In the genomic region with DNA sequence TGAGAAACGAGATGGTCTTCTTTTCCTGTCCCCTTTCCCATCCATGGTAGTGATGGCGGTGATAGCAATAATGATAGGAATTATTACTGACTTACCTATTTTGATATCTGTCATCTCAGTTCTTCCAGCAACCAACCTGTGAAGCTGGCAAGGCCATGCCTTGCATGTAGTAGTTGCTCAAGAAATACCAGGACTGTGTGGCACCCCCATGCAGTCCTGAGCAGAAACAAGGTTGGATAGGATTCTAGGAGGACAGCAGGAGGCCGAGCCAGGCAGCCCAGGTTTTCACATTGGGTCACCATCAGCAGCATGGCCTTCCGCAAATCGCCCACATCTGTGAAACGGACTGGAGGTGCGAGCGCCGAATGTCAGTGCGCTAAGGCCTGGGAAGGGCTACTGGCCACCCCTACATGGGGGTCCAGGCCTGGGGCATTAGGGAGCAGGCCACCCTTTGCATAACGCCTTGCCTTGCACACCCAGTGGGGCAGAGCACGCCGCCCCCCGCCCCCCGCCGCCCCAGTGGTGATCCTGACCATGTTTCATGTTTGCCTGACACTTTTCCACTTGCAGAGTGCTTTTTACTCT, we compare ENCODE assay signal across 2 cellular contexts.
A peak's percentile ranks its signal among the peaks of the same experiment; 100 is the strongest.
TF ChIP-seq lines count a peak whose summit lies in the region.

No MANE protein-coding gene starts in this region.

TF ChIP-seq in IMR-90, 13 proteins besides CTCF, POLR2A, EP300 and RAD21:
- no peak for TF ChIP-seq CHD1 (IDR thresholded peaks at IDR 0.05; ENCODE audit: low read depth, low read length)
- TF ChIP-seq, protein P1, sequence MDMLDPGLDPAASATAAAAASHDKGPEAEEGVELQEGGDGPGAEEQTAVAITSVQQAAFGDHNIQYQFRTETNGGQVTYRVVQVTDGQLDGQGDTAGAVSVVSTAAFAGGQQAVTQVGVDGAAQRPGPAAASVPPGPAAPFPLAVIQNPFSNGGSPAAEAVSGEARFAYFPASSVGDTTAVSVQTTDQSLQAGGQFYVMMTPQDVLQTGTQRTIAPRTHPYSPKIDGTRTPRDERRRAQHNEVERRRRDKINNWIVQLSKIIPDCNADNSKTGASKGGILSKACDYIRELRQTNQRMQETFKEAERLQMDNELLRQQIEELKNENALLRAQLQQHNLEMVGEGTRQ (IDR thresholded peaks at IDR 0.05; ENCODE audit: low read depth, low read length), result no peak
TF ChIP-seq in IMR-90: peak in this region for 0.

TF ChIP-seq in HepG2, 621 proteins besides CTCF, POLR2A, EP300 and RAD21:
- TF ChIP-seq ZNF768 (CRISPR knock-in tag; IDR thresholded peaks at IDR 0.05) (0 out of 2 replicates have a peak, but pooled peaks have one; percentile 8), ZBTB38 (CRISPR knock-in tag; IDR thresholded peaks at IDR 0.05) (no peak), RBFOX2 (IDR thresholded peaks at IDR 0.05; ENCODE audit: low read depth, low read length) (peak; percentile 32; the same call in 1 of the 2 replicates), ZNF33B (CRISPR knock-in tag; IDR thresholded peaks at IDR 0.05) (no peak), NCOA2 (CRISPR knock-in tag; IDR thresholded peaks at IDR 0.05) (no peak)
- TF ChIP-seq, protein P2, sequence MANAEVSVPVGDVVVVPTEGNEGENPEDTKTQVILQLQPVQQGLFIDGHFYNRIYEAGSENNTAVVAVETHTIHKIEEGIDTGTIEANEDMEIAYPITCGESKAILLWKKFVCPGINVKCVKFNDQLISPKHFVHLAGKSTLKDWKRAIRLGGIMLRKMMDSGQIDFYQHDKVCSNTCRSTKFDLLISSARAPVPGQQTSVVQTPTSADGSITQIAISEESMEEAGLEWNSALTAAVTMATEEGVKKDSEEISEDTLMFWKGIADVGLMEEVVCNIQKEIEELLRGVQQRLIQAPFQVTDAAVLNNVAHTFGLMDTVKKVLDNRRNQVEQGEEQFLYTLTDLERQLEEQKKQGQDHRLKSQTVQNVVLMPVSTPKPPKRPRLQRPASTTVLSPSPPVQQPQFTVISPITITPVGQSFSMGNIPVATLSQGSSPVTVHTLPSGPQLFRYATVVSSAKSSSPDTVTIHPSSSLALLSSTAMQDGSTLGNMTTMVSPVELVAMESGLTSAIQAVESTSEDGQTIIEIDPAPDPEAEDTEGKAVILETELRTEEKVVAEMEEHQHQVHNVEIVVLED (CRISPR knock-in tag; IDR thresholded peaks at IDR 0.05; ENCODE audit: borderline replicate concordance), result no peak
- TF ChIP-seq, protein P3, sequence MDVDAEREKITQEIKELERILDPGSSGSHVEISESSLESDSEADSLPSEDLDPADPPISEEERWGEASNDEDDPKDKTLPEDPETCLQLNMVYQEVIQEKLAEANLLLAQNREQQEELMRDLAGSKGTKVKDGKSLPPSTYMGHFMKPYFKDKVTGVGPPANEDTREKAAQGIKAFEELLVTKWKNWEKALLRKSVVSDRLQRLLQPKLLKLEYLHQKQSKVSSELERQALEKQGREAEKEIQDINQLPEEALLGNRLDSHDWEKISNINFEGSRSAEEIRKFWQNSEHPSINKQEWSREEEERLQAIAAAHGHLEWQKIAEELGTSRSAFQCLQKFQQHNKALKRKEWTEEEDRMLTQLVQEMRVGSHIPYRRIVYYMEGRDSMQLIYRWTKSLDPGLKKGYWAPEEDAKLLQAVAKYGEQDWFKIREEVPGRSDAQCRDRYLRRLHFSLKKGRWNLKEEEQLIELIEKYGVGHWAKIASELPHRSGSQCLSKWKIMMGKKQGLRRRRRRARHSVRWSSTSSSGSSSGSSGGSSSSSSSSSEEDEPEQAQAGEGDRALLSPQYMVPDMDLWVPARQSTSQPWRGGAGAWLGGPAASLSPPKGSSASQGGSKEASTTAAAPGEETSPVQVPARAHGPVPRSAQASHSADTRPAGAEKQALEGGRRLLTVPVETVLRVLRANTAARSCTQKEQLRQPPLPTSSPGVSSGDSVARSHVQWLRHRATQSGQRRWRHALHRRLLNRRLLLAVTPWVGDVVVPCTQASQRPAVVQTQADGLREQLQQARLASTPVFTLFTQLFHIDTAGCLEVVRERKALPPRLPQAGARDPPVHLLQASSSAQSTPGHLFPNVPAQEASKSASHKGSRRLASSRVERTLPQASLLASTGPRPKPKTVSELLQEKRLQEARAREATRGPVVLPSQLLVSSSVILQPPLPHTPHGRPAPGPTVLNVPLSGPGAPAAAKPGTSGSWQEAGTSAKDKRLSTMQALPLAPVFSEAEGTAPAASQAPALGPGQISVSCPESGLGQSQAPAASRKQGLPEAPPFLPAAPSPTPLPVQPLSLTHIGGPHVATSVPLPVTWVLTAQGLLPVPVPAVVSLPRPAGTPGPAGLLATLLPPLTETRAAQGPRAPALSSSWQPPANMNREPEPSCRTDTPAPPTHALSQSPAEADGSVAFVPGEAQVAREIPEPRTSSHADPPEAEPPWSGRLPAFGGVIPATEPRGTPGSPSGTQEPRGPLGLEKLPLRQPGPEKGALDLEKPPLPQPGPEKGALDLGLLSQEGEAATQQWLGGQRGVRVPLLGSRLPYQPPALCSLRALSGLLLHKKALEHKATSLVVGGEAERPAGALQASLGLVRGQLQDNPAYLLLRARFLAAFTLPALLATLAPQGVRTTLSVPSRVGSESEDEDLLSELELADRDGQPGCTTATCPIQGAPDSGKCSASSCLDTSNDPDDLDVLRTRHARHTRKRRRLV (CRISPR knock-in tag; IDR thresholded peaks at IDR 0.05), result no peak
